1 cellular context compared by ENCODE assay signal in the genomic region with DNA sequence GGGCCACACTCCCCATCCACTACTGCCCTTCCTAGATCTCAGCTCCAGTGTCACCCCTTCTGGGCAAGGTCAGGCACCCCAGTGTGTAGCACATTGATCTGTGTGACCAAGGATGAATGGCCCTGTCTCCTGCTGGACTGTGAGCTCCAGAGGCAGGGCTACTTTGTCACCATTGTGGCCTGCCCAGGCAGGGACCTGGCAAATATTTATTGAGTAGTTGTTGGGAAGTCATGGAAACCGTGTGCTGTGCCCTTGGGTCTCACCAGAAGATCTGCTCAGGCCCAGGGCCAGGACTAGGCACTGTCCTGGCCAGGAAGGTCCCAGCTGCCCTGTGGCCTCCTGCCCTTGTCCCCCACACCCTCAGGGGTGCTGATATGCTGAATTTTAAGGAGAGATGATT.
TF ChIP-seq lines count a peak whose summit lies in the region.

No MANE protein-coding gene starts in this region.

TF ChIP-seq in HepG2, 621 proteins besides CTCF, POLR2A, EP300 and RAD21 (continued from another document and continues in another):
- TF ChIP-seq, protein P1, sequence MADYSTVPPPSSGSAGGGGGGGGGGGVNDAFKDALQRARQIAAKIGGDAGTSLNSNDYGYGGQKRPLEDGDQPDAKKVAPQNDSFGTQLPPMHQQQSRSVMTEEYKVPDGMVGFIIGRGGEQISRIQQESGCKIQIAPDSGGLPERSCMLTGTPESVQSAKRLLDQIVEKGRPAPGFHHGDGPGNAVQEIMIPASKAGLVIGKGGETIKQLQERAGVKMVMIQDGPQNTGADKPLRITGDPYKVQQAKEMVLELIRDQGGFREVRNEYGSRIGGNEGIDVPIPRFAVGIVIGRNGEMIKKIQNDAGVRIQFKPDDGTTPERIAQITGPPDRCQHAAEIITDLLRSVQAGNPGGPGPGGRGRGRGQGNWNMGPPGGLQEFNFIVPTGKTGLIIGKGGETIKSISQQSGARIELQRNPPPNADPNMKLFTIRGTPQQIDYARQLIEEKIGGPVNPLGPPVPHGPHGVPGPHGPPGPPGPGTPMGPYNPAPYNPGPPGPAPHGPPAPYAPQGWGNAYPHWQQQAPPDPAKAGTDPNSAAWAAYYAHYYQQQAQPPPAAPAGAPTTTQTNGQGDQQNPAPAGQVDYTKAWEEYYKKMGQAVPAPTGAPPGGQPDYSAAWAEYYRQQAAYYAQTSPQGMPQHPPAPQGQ (CRISPR knock-in tag; IDR thresholded peaks at IDR 0.05; ENCODE audit: borderline replicate concordance) = no peak
- TF ChIP-seq, protein P2, sequence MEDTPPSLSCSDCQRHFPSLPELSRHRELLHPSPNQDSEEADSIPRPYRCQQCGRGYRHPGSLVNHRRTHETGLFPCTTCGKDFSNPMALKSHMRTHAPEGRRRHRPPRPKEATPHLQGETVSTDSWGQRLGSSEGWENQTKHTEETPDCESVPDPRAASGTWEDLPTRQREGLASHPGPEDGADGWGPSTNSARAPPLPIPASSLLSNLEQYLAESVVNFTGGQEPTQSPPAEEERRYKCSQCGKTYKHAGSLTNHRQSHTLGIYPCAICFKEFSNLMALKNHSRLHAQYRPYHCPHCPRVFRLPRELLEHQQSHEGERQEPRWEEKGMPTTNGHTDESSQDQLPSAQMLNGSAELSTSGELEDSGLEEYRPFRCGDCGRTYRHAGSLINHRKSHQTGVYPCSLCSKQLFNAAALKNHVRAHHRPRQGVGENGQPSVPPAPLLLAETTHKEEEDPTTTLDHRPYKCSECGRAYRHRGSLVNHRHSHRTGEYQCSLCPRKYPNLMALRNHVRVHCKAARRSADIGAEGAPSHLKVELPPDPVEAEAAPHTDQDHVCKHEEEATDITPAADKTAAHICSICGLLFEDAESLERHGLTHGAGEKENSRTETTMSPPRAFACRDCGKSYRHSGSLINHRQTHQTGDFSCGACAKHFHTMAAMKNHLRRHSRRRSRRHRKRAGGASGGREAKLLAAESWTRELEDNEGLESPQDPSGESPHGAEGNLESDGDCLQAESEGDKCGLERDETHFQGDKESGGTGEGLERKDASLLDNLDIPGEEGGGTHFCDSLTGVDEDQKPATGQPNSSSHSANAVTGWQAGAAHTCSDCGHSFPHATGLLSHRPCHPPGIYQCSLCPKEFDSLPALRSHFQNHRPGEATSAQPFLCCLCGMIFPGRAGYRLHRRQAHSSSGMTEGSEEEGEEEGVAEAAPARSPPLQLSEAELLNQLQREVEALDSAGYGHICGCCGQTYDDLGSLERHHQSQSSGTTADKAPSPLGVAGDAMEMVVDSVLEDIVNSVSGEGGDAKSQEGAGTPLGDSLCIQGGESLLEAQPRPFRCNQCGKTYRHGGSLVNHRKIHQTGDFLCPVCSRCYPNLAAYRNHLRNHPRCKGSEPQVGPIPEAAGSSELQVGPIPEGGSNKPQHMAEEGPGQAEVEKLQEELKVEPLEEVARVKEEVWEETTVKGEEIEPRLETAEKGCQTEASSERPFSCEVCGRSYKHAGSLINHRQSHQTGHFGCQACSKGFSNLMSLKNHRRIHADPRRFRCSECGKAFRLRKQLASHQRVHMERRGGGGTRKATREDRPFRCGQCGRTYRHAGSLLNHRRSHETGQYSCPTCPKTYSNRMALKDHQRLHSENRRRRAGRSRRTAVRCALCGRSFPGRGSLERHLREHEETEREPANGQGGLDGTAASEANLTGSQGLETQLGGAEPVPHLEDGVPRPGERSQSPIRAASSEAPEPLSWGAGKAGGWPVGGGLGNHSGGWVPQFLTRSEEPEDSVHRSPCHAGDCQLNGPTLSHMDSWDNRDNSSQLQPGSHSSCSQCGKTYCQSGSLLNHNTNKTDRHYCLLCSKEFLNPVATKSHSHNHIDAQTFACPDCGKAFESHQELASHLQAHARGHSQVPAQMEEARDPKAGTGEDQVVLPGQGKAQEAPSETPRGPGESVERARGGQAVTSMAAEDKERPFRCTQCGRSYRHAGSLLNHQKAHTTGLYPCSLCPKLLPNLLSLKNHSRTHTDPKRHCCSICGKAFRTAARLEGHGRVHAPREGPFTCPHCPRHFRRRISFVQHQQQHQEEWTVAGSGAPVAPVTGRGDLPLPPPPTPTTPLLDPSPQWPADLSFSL (CRISPR knock-in tag; IDR thresholded peaks at IDR 0.05) = no peak
- peak; percentile 70 for TF ChIP-seq SOX5 (CRISPR knock-in tag; IDR thresholded peaks at IDR 0.05; ENCODE audit: borderline replicate concordance)
- no peak for TF ChIP-seq ZNF282 (IDR thresholded peaks at IDR 0.05; ENCODE audit: partially characterized antibody)
- TF ChIP-seq ESRRA (CRISPR knock-in tag; IDR thresholded peaks at IDR 0.05; ENCODE audit: low read depth) = peak; percentile 93
- TF ChIP-seq, protein P3, sequence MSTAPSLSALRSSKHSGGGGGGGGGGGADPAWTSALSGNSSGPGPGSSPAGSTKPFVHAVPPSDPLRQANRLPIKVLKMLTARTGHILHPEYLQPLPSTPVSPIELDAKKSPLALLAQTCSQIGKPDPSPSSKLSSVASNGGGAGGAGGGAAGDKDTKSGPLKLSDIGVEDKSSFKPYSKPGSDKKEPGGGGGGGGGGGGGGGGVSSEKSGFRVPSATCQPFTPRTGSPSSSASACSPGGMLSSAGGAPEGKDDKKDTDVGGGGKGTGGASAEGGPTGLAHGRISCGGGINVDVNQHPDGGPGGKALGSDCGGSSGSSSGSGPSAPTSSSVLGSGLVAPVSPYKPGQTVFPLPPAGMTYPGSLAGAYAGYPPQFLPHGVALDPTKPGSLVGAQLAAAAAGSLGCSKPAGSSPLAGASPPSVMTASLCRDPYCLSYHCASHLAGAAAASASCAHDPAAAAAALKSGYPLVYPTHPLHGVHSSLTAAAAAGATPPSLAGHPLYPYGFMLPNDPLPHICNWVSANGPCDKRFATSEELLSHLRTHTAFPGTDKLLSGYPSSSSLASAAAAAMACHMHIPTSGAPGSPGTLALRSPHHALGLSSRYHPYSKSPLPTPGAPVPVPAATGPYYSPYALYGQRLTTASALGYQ (CRISPR knock-in tag; IDR thresholded peaks at IDR 0.05) = no peak
- TF ChIP-seq ZNF367 (CRISPR knock-in tag; IDR thresholded peaks at IDR 0.05; ENCODE audit: borderline replicate concordance) = no peak
- TF ChIP-seq ZNF253 (CRISPR knock-in tag; IDR thresholded peaks at IDR 0.05; ENCODE audit: borderline replicate concordance) = no peak
- TF ChIP-seq ZNF570 (CRISPR knock-in tag; IDR thresholded peaks at IDR 0.05; ENCODE audit: borderline replicate concordance) = no peak
- TF ChIP-seq KLF16 (CRISPR knock-in tag; IDR thresholded peaks at IDR 0.05) = no peak
- TF ChIP-seq, protein P4, sequence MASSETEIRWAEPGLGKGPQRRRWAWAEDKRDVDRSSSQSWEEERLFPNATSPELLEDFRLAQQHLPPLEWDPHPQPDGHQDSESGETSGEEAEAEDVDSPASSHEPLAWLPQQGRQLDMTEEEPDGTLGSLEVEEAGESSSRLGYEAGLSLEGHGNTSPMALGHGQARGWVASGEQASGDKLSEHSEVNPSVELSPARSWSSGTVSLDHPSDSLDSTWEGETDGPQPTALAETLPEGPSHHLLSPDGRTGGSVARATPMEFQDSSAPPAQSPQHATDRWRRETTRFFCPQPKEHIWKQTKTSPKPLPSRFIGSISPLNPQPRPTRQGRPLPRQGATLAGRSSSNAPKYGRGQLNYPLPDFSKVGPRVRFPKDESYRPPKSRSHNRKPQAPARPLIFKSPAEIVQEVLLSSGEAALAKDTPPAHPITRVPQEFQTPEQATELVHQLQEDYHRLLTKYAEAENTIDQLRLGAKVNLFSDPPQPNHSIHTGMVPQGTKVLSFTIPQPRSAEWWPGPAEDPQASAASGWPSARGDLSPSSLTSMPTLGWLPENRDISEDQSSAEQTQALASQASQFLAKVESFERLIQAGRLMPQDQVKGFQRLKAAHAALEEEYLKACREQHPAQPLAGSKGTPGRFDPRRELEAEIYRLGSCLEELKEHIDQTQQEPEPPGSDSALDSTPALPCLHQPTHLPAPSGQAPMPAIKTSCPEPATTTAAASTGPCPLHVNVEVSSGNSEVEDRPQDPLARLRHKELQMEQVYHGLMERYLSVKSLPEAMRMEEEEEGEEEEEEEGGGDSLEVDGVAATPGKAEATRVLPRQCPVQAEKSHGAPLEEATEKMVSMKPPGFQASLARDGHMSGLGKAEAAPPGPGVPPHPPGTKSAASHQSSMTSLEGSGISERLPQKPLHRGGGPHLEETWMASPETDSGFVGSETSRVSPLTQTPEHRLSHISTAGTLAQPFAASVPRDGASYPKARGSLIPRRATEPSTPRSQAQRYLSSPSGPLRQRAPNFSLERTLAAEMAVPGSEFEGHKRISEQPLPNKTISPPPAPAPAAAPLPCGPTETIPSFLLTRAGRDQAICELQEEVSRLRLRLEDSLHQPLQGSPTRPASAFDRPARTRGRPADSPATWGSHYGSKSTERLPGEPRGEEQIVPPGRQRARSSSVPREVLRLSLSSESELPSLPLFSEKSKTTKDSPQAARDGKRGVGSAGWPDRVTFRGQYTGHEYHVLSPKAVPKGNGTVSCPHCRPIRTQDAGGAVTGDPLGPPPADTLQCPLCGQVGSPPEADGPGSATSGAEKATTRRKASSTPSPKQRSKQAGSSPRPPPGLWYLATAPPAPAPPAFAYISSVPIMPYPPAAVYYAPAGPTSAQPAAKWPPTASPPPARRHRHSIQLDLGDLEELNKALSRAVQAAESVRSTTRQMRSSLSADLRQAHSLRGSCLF (CRISPR knock-in tag; IDR thresholded peaks at IDR 0.05; ENCODE audit: borderline replicate concordance) = no peak
- TF ChIP-seq ZSCAN25 (CRISPR knock-in tag; IDR thresholded peaks at IDR 0.05) = peak; percentile 68
- TF ChIP-seq, protein P5, sequence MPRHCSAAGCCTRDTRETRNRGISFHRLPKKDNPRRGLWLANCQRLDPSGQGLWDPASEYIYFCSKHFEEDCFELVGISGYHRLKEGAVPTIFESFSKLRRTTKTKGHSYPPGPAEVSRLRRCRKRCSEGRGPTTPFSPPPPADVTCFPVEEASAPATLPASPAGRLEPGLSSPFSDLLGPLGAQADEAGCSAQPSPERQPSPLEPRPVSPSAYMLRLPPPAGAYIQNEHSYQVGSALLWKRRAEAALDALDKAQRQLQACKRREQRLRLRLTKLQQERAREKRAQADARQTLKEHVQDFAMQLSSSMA (CRISPR knock-in tag; IDR thresholded peaks at IDR 0.05) = no peak
- no peak for TF ChIP-seq CBX1 (IDR thresholded peaks at IDR 0.05; ENCODE audit: low read depth)
- TF ChIP-seq, protein P6, sequence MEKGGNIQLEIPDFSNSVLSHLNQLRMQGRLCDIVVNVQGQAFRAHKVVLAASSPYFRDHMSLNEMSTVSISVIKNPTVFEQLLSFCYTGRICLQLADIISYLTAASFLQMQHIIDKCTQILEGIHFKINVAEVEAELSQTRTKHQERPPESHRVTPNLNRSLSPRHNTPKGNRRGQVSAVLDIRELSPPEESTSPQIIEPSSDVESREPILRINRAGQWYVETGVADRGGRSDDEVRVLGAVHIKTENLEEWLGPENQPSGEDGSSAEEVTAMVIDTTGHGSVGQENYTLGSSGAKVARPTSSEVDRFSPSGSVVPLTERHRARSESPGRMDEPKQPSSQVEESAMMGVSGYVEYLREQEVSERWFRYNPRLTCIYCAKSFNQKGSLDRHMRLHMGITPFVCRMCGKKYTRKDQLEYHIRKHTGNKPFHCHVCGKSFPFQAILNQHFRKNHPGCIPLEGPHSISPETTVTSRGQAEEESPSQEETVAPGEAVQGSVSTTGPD (CRISPR knock-in tag; IDR thresholded peaks at IDR 0.05) = peak; percentile 94
- TF ChIP-seq ARNT (IDR thresholded peaks at IDR 0.05) = no peak
- TF ChIP-seq, protein P7, sequence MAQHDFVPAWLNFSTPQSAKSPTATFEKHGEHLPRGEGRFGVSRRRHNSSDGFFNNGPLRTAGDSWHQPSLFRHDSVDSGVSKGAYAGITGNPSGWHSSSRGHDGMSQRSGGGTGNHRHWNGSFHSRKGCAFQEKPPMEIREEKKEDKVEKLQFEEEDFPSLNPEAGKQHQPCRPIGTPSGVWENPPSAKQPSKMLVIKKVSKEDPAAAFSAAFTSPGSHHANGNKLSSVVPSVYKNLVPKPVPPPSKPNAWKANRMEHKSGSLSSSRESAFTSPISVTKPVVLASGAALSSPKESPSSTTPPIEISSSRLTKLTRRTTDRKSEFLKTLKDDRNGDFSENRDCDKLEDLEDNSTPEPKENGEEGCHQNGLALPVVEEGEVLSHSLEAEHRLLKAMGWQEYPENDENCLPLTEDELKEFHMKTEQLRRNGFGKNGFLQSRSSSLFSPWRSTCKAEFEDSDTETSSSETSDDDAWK (CRISPR knock-in tag; IDR thresholded peaks at IDR 0.05) = no peak
- no peak for TF ChIP-seq NFYB (CRISPR knock-in tag; IDR thresholded peaks at IDR 0.05)
- TF ChIP-seq SAP130 (CRISPR knock-in tag; IDR thresholded peaks at IDR 0.05; ENCODE audit: low read depth) = peak; percentile 88
- no peak for TF ChIP-seq ATF1 (CRISPR knock-in tag; IDR thresholded peaks at IDR 0.05)
- TF ChIP-seq ZNF354B (CRISPR knock-in tag; IDR thresholded peaks at IDR 0.05) = no peak
- TF ChIP-seq TCF12 (IDR thresholded peaks at IDR 0.05) = no peak
- no peak for TF ChIP-seq TCF12 (CRISPR knock-in tag; IDR thresholded peaks at IDR 0.05)
- TF ChIP-seq CCDC6 (CRISPR knock-in tag; IDR thresholded peaks at IDR 0.05) = no peak
- TF ChIP-seq, protein P8, sequence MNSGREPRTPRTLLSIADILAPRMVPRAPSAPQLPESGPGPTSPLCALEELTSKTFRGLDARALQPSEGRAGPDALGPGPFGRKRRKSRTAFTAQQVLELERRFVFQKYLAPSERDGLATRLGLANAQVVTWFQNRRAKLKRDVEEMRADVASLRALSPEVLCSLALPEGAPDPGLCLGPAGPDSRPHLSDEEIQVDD (CRISPR knock-in tag; IDR thresholded peaks at IDR 0.05; ENCODE audit: borderline replicate concordance) = no peak
- TF ChIP-seq, protein P9, sequence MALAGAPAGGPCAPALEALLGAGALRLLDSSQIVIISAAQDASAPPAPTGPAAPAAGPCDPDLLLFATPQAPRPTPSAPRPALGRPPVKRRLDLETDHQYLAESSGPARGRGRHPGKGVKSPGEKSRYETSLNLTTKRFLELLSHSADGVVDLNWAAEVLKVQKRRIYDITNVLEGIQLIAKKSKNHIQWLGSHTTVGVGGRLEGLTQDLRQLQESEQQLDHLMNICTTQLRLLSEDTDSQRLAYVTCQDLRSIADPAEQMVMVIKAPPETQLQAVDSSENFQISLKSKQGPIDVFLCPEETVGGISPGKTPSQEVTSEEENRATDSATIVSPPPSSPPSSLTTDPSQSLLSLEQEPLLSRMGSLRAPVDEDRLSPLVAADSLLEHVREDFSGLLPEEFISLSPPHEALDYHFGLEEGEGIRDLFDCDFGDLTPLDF (CRISPR knock-in tag; IDR thresholded peaks at IDR 0.05) = no peak
- no peak for TF ChIP-seq ZNF30 (CRISPR knock-in tag; IDR thresholded peaks at IDR 0.05)
- no peak for TF ChIP-seq ZNF790 (CRISPR knock-in tag; IDR thresholded peaks at IDR 0.05; ENCODE audit: borderline replicate concordance)
- no peak for TF ChIP-seq TSC22D2 (CRISPR knock-in tag; IDR thresholded peaks at IDR 0.05; ENCODE audit: borderline replicate concordance)
- TF ChIP-seq, protein P10, sequence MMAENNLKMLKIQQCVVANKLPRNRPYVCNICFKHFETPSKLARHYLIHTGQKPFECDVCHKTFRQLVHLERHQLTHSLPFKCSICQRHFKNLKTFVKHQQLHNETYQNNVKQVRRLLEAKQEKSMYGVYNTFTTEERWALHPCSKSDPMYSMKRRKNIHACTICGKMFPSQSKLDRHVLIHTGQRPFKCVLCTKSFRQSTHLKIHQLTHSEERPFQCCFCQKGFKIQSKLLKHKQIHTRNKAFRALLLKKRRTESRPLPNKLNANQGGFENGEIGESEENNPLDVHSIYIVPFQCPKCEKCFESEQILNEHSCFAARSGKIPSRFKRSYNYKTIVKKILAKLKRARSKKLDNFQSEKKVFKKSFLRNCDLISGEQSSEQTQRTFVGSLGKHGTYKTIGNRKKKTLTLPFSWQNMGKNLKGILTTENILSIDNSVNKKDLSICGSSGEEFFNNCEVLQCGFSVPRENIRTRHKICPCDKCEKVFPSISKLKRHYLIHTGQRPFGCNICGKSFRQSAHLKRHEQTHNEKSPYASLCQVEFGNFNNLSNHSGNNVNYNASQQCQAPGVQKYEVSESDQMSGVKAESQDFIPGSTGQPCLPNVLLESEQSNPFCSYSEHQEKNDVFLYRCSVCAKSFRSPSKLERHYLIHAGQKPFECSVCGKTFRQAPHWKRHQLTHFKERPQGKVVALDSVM (CRISPR knock-in tag; IDR thresholded peaks at IDR 0.05) = peak; percentile 32; the same call in 1 of the 2 replicates
- TF ChIP-seq ZKSCAN8 (CRISPR knock-in tag; IDR thresholded peaks at IDR 0.05; ENCODE audit: borderline replicate concordance) = peak; percentile 32; the same call in 1 of the 2 replicates
- no peak for TF ChIP-seq SRF (IDR thresholded peaks at IDR 0.05; ENCODE audit: low read depth, low read length)
